Comparison of ENCODE assay signal across 16 cellular contexts in genomic region chr2:69298261-69298660, GRCh38.
A peak's percentile ranks its signal among the peaks of the same experiment; 100 is the strongest.
DNase-seq lines count a peak whose midpoint lies in the region; ATAC-seq and TF ChIP-seq lines count a peak whose summit lies in the region.
"Had no signal": no experiment of that assay in that cellular context is flagged by ENCODE, and none has a peak within 500 bp of the region (broad histone marks: within the 10 kb centered on the region; RNA-seq: fewer than 3 reads in every experiment).

No MANE protein-coding gene starts in this region.

- TF ChIP-seq CTCF in neural progenitor cell (IDR thresholded peaks at IDR 0.05) = no peak
- no peak for TF ChIP-seq CTCF in activated CD8-positive, alpha-beta T cell treated with anti-CD3 and anti-CD28 coated beads for 36 hours (IDR thresholded peaks at IDR 0.05)

- peak overlapping the region; percentile 26; the same call in 1 of the 2 replicates for H3K4me3 ChIP-seq in ACC112 (ENCODE audit: low read depth, low read length)
- H3K4me3 ChIP-seq in adipocyte (ENCODE audit: low read length) = no peak overlapping the region
- no peak overlapping the region for H3K4me3 ChIP-seq in neural progenitor cell
- H3K4me3 ChIP-seq: ascending aorta, BLaER1, upper lobe of right lung had no signal

- DNase-seq in HS-27A (ENCODE audit: low read depth) (peak; percentile 74), adipocyte (ENCODE audit: low read depth) (peak; percentile 73), glomerular visceral epithelial cell (ENCODE audit: extremely low spot score) (peak; percentile 92), neural progenitor cell (ENCODE audit: low spot score) (no peak), posterior vena cava (ENCODE audit: low spot score) (no peak)
- no peak for DNase-seq in activated CD8-positive, alpha-beta memory T cell treated with anti-CD3 and anti-CD28 coated beads for 24 hours
- no peak for DNase-seq in activated CD8-positive, alpha-beta T cell treated with anti-CD3 and anti-CD28 coated beads for 36 hours
- DNase-seq: activated CD4-positive, alpha-beta T cell treated with anti-CD3 and anti-CD28 coated beads, Interleukin-2, amount 50 U/mL, for 48 hours; naive thymus-derived CD8-positive, alpha-beta T cell; NCI-H146; stimulated activated CD4-positive, alpha-beta T cell treated with anti-CD3 and anti-CD28 coated beads, Interleukin-4, amount 100 ng/mL, for 4 hours; upper lobe of right lung had no signal

- H3K79me2 ChIP-seq in ACC112 (ENCODE audit: control insufficient read depth, insufficient read depth, low read length, unreplicated experiment) (no peaks in the 10 kb centered on the region), neural progenitor cell (ENCODE audit: low read depth) (no peaks in the 10 kb centered on the region)

- intact Hi-C loops in posterior vena cava (cut with DNase I) = no loop called here
- intact Hi-C loops in activated CD8-positive, alpha-beta T cell treated with anti-CD3 and anti-CD28 coated beads for 36 hours (cut with micrococcal nuclease) = no loop called here

- H4K20me1 ChIP-seq in neural progenitor cell (ENCODE audit: low read depth) = no peaks in the 10 kb centered on the region
- H4K20me1 ChIP-seq: BLaER1 had no signal

- no peak overlapping the region for H3K4me3 Mint-ChIP-seq in neural progenitor cell
- H3K4me3 Mint-ChIP-seq in activated CD8-positive, alpha-beta T cell treated with anti-CD3 and anti-CD28 coated beads for 36 hours = no peak overlapping the region
- H3K4me3 Mint-ChIP-seq: naive thymus-derived CD8-positive, alpha-beta T cell had no signal

- H3K4me1 ChIP-seq in ACC112 (ENCODE audit: control insufficient read depth, insufficient read depth, low read length, unreplicated experiment) = peaks cover 34% of the 10 kb centered on the region
- peaks cover 31% of the 10 kb centered on the region for H3K4me1 ChIP-seq in adipocyte (ENCODE audit: control insufficient read depth, insufficient read depth, low read length)
- H3K4me1 ChIP-seq in neural progenitor cell = no peaks in the 10 kb centered on the region
- H3K4me1 ChIP-seq: ascending aorta, BLaER1, upper lobe of right lung had no signal

- no peaks in the 10 kb centered on the region for H3K4me1 Mint-ChIP-seq in neural progenitor cell
- no peaks in the 10 kb centered on the region for H3K4me1 Mint-ChIP-seq in activated CD8-positive, alpha-beta T cell treated with anti-CD3 and anti-CD28 coated beads for 36 hours (ENCODE audit: low read depth)

- POLR2A ChIA-PET in activated CD8-positive, alpha-beta T cell treated with anti-CD3 and anti-CD28 coated beads for 36 hours (lab: Charles Lee) = no interaction called here

- H3K36me3 ChIP-seq in ACC112 (ENCODE audit: insufficient read depth, low read length) (no peaks in the 10 kb centered on the region), adipocyte (ENCODE audit: control insufficient read depth, insufficient read depth, low read length, severe bottlenecking) (no peaks in the 10 kb centered on the region), neural progenitor cell (no peaks in the 10 kb centered on the region)
- H3K36me3 ChIP-seq: ascending aorta, BLaER1, upper lobe of right lung had no signal

- H3K27ac ChIP-seq in ACC112 (ENCODE audit: low read depth, low read length) (peak overlapping the region; percentile 85), neural progenitor cell (no peak overlapping the region)
- H3K27ac ChIP-seq: ascending aorta, BLaER1, upper lobe of right lung had no signal

- H3K27me3 Mint-ChIP-seq in neural progenitor cell (ENCODE audit: insufficient read depth, low read depth) = peaks cover 2% of the 10 kb centered on the region
- H3K27me3 Mint-ChIP-seq in activated CD8-positive, alpha-beta T cell treated with anti-CD3 and anti-CD28 coated beads for 36 hours = peaks cover 4% of the 10 kb centered on the region

- H3K27ac Mint-ChIP-seq in neural progenitor cell = no peak overlapping the region
- no peak overlapping the region for H3K27ac Mint-ChIP-seq in activated CD8-positive, alpha-beta T cell treated with anti-CD3 and anti-CD28 coated beads for 36 hours
- H3K27ac Mint-ChIP-seq: naive thymus-derived CD8-positive, alpha-beta T cell had no signal

- ATAC-seq in activated CD8-positive, alpha-beta T cell treated with anti-CD3 and anti-CD28 coated beads for 36 hours = no peak
- ATAC-seq: naive thymus-derived CD8-positive, alpha-beta T cell; Right ventricle myocardium inferior; upper lobe of right lung had no signal

- H3K9me3 Mint-ChIP-seq in neural progenitor cell = no peaks in the 10 kb centered on the region
- no peaks in the 10 kb centered on the region for H3K9me3 Mint-ChIP-seq in activated CD8-positive, alpha-beta T cell treated with anti-CD3 and anti-CD28 coated beads for 36 hours
- H3K9me3 Mint-ChIP-seq: naive thymus-derived CD8-positive, alpha-beta T cell had no signal

- no peaks in the 10 kb centered on the region for H3K27me3 ChIP-seq in ACC112 (ENCODE audit: insufficient read depth, low read length)
- no peaks in the 10 kb centered on the region for H3K27me3 ChIP-seq in adipocyte (replicated peaks; ENCODE audit: control insufficient read depth, insufficient read depth, low read length)
- H3K27me3 ChIP-seq in neural progenitor cell = no peaks in the 10 kb centered on the region
- H3K27me3 ChIP-seq: ascending aorta, BLaER1, upper lobe of right lung had no signal

- H3F3A ChIP-seq in neural progenitor cell (ENCODE audit: low read depth) = no peaks in the 10 kb centered on the region

- H3K4me2 ChIP-seq in neural progenitor cell = no peak overlapping the region
- H3K4me2 ChIP-seq: BLaER1 had no signal

- H3K9ac ChIP-seq in adipocyte (ENCODE audit: low read length) (no peak overlapping the region), neural progenitor cell (no peak overlapping the region)
- H3K9ac ChIP-seq: BLaER1 had no signal

- H3K9me3 ChIP-seq in adipocyte (ENCODE audit: control insufficient read depth, low read length) (no peaks in the 10 kb centered on the region), neural progenitor cell (ENCODE audit: low read depth) (no peaks in the 10 kb centered on the region)
- H3K9me3 ChIP-seq: ascending aorta, BLaER1, upper lobe of right lung had no signal

- no peaks in the 10 kb centered on the region for H3K36me3 Mint-ChIP-seq in neural progenitor cell
- no peaks in the 10 kb centered on the region for H3K36me3 Mint-ChIP-seq in activated CD8-positive, alpha-beta T cell treated with anti-CD3 and anti-CD28 coated beads for 36 hours (ENCODE audit: low read depth)

- H2AFZ ChIP-seq in ACC112 (ENCODE audit: low read length, unreplicated experiment) = no peak overlapping the region
- no peak overlapping the region for H2AFZ ChIP-seq in neural progenitor cell (replicated peaks)

- CTCF ChIA-PET in activated CD8-positive, alpha-beta T cell treated with anti-CD3 and anti-CD28 coated beads for 36 hours (lab: Charles Lee) = interaction anchor here (0.8 kb wide), 1 partner anchor 10 kb away, joined by 3 read pairs; no protein-coding TSS in a partner anchor

Comparison
In these comparisons a context has a peak if more than half of its experiments do, and no peak if none do; other contexts are left out.
1. DNase-seq: peak in HS-27A (single experiment), adipocyte (single experiment) and glomerular visceral epithelial cell (single experiment); none in neural progenitor cell (single experiment), posterior vena cava (single experiment), activated CD8-positive, alpha-beta memory T cell treated with anti-CD3 and anti-CD28 coated beads for 24 hours (single experiment) and activated CD8-positive, alpha-beta T cell treated with anti-CD3 and anti-CD28 coated beads for 36 hours (single experiment).